8 cellular contexts compared by ENCODE assay signal in genomic region chr5:147628054-147628895, GRCh38.
A peak's percentile ranks its signal among the peaks of the same experiment; 100 is the strongest.
DNase-seq lines count a peak whose midpoint lies in the region; ATAC-seq, FAIRE-seq and TF ChIP-seq lines count a peak whose summit lies in the region.

No MANE protein-coding gene starts in this region.

- SMC1A ChIA-PET in GM12878 (lab: Charles Lee; ENCODE audit: uncharacterized antibody, unreplicated experiment) = interaction anchor here (0.6 to 3.1 kb wide), 11 partner anchors 10 to 307 kb away, joined by 3 to 16 read pairs (median 3); no protein-coding TSS in a partner anchor

- no peak for TF ChIP-seq EP300 in GM12878 (IDR thresholded peaks at IDR 0.05; ENCODE audit: borderline replicate concordance in 1 of 2, control insufficient read depth in 1 of 2, low read depth in 2 of 2, low read length in 2 of 2)

- FAIRE-seq in GM12878 (lab: Jason Lieb, UNC) (peak; percentile 89), small intestine (lab: Jason Lieb, UNC) (no peak)

- no TSS peak for BruUV-seq in GM12878 (replicated peaks; lab: Mats Ljungman, UMichigan)

- H3K4me1 ChIP-seq in GM12878 (ENCODE audit: control insufficient read depth, insufficient read depth, low read length) = no peaks in the 10 kb centered on the region
- H3K4me1 ChIP-seq in small intestine (ENCODE audit: control insufficient read depth in 2 of 2, insufficient read depth in 1 of 2, low read depth in 1 of 2, low read length in 1 of 2) = no peaks in the 10 kb centered on the region

- POLR2A ChIA-PET in AG04450 (lab: Yijun Ruan, JAX) (interaction anchor here (0.7 kb wide), 1 partner anchor 1182 kb away, joined by 5 read pairs; no protein-coding TSS in a partner anchor), T-cell (lab: Charles Lee) (no interaction called here), GM12878 (lab: Charles Lee) (interaction anchor here (0.7 kb wide), 1 partner anchor 13 kb away, joined by 10 read pairs; no protein-coding TSS in a partner anchor)

- TF ChIP-seq CTCF in AG04450 (IDR thresholded peaks at IDR 0.05; ENCODE audit: low read depth, low read length) (peak; percentile 85), GM12878 (IDR thresholded peaks at IDR 0.05 in 2 of 3, conservative IDR thresholded peaks at IDR 0.05 in 1 of 3; ENCODE audit: control insufficient read depth in 2 of 3, extremely low read depth in 1 of 3, insufficient read depth in 1 of 3, low read depth in 3 of 3, low read length in 3 of 3) (peak; percentile 71 to 81 (median 72))

- in situ Hi-C loops in GM12878 (cut with MboI) = loop anchor here (5.0 kb wide), 1 partner anchor 194 kb away; no protein-coding TSS in a partner anchor

- DNase-seq in AG04450 (ENCODE audit: low read depth, low spot score) (peak; percentile 23), NCI-H146 (lab: John Stamatoyannopoulos, UW) (peak; percentile 53), T-cell (peak in 29 of 34 experiments; percentile 3 to 53 (median 23)), GM12878 (ENCODE audit: low read depth, low spot score) (peak; percentile 28), hippocampal formation (lab: John Stamatoyannopoulos, UW) (peak; percentile 72 to 80), small intestine (peak; percentile 83)

- CTCF ChIA-PET in AG04450 (lab: Charles Lee) (interaction anchor here (0.6 to 7.0 kb wide), 25 partner anchors 11 to 1103 kb away, joined by 3 to 96 read pairs (median 4); no protein-coding TSS in a partner anchor), T-cell (lab: Charles Lee) (interaction anchor here (0.6 to 2.4 kb wide), 14 partner anchors 15 to 1946 kb away, joined by 3 to 55 read pairs (median 4); no protein-coding TSS in a partner anchor), GM12878 (lab: Yijun Ruan, JAX) (interaction anchor here (0.5 to 8.9 kb wide), 19 partner anchors 8 to 1957 kb away, joined by 3 to 108 read pairs (median 3); partner anchors contain the start of gene SPINK1)

- no peak overlapping the region for H3K9ac ChIP-seq in GM12878 (ENCODE audit: control insufficient read depth, insufficient read depth, low read length)

- H3K27ac Mint-ChIP-seq in T-cell = no peak overlapping the region

- intact Hi-C loops in GM12878 (cut with micrococcal nuclease; ENCODE audit: unreplicated experiment) = loop anchor here (1.0 kb wide), 1 partner anchor 194 kb away; no protein-coding TSS in a partner anchor

- no peaks in the 10 kb centered on the region for H4K20me1 ChIP-seq in GM12878 (ENCODE audit: control insufficient read depth, insufficient read depth)

- H3K27ac ChIP-seq in AG04450 (ENCODE audit: low read depth, low read length) (no peak overlapping the region), GM12878 (ENCODE audit: control insufficient read depth, insufficient read depth) (no peak overlapping the region), small intestine (ENCODE audit: low read depth in 1 of 2, low read length in 1 of 2) (no peak overlapping the region)

- no peaks in the 10 kb centered on the region for H3K4me1 Mint-ChIP-seq in T-cell

- H3K4me3 Mint-ChIP-seq in T-cell = no peak overlapping the region

- no peaks in the 10 kb centered on the region for H3K79me2 ChIP-seq in GM12878 (ENCODE audit: control insufficient read depth, insufficient read depth, low read length)

- no peak for TF ChIP-seq POLR2A in GM12878 (IDR thresholded peaks at IDR 0.05; ENCODE audit: low read depth, low read length)

- peaks cover 33% of the 10 kb centered on the region for H3K36me3 Mint-ChIP-seq in T-cell

- H3K27me3 ChIP-seq in AG04450 (ENCODE audit: control insufficient read depth, insufficient read depth, low read length) (no peaks in the 10 kb centered on the region), GM12878 (replicated peaks in 1 of 2; ENCODE audit: control insufficient read depth in 2 of 2, insufficient read depth in 2 of 2, low read length in 1 of 2) (no peaks in the 10 kb centered on the region; a peak in 1 of 4 replicates), small intestine (ENCODE audit: control insufficient read depth in 2 of 2, insufficient read depth in 2 of 2, low read length in 2 of 2) (no peaks in the 10 kb centered on the region)

- 26% methylated on average over 8 of the region's 8 CpGs for WGBS in GM12878 (ENCODE audit: insufficient coverage, insufficient replicate concordance, low lambda C conversion rate, missing lambda C conversion rate)
- 47 to 54% (median 50%) methylated on average over 8 of the region's 8 CpGs for WGBS in small intestine, 3 donors

- H3K9me3 Mint-ChIP-seq in T-cell = no peaks in the 10 kb centered on the region

- peak; percentile 82 for TF ChIP-seq RAD21 in GM12878 (IDR thresholded peaks at IDR 0.05; ENCODE audit: insufficient read depth, low read depth, low read length)

- H3K9me3 ChIP-seq in AG04450 (ENCODE audit: control insufficient read depth, insufficient read depth, low read length) = no peaks in the 10 kb centered on the region
- H3K9me3 ChIP-seq in GM12878 (replicated peaks; ENCODE audit: control insufficient read depth, insufficient read depth, low read length) = no peaks in the 10 kb centered on the region
- H3K9me3 ChIP-seq in small intestine (ENCODE audit: control insufficient read depth, low read depth) = no peaks in the 10 kb centered on the region

- RAD21 ChIA-PET in GM12878 (lab: Charles Lee; ENCODE audit: unreplicated experiment) = interaction anchor here (2.7 kb wide), 1 partner anchor 194 kb away, joined by 26 read pairs; no protein-coding TSS in a partner anchor

- ATAC-seq in GM18508 (IDR thresholded peaks at IDR 0.05; ENCODE audit: insufficient read depth, unreplicated experiment) (peak; percentile 83), HG02885 (IDR thresholded peaks at IDR 0.05; ENCODE audit: poor library complexity, unreplicated experiment) (peak; percentile 94), T-cell (replicated peaks in 1 of 4) (peak in 3 of 4 experiments; percentile 41 to 53 (median 43)), GM12878 (peak; percentile 93)

- no peak overlapping the region for H3K4me3 ChIP-seq in AG04450 (ENCODE audit: low read depth, low read length)
- H3K4me3 ChIP-seq in GM12878 = no peak overlapping the region
- H3K4me3 ChIP-seq in small intestine (ENCODE audit: low read depth in 1 of 2, low read length in 2 of 2) = no peak overlapping the region

- H3K4me2 ChIP-seq in GM12878 (ENCODE audit: control insufficient read depth, insufficient read depth) = no peak overlapping the region

- H3K36me3 ChIP-seq in GM12878 (ENCODE audit: control insufficient read depth in 2 of 2, insufficient read depth in 2 of 2, low read length in 1 of 2) (no peaks in the 10 kb centered on the region), small intestine (ENCODE audit: control insufficient read depth in 2 of 2, insufficient read depth in 2 of 2, low read length in 2 of 2) (no peaks in the 10 kb centered on the region)

- no peaks in the 10 kb centered on the region for H3K27me3 Mint-ChIP-seq in T-cell

- H2AFZ ChIP-seq in GM12878 (ENCODE audit: control insufficient read depth, low read depth, low read length) = no peak overlapping the region

TF ChIP-seq in GM12878, 131 proteins besides CTCF, POLR2A, EP300 and RAD21:
- TF ChIP-seq MTA2 (IDR thresholded peaks at IDR 0.05; ENCODE audit: low read depth) (no peak), SMC3 (IDR thresholded peaks at IDR 0.05; ENCODE audit: borderline replicate concordance, low read length) (peak; percentile 90)

Comparison
In these comparisons a context has a peak if more than half of its experiments do, and no peak if none do; other contexts are left out.
1. DNase-seq: peak in every context shown above with its lines; median percentile 83 in small intestine; 76 in hippocampal formation; 53 in NCI-H146; 28 in GM12878; 23 in AG04450; 23 in T-cell.
2. ATAC-seq: peak in every context shown above with its lines; median percentile 94 in HG02885; 93 in GM12878; 83 in GM18508; 43 in T-cell.
3. POLR2A ChIA-PET loops: an anchor here in AG04450 (0.7 kb wide) and GM12878 (0.7 kb wide); none called in T-cell.